Comparison of ENCODE assay signal across 21 cellular contexts in genomic region chr15:69498987-69499386, GRCh38.
"Had no signal": no experiment of that assay in that cellular context is flagged by ENCODE, and none has a peak within 500 bp of the region (broad histone marks: within the 10 kb centered on the region; RNA-seq: fewer than 3 reads in every experiment).

No MANE protein-coding gene starts in this region.

- H3K9me3 Mint-ChIP-seq: activated CD4-positive, alpha-beta memory T cell treated with anti-CD3 and anti-CD28 coated beads for 36 hours; activated CD4-positive, alpha-beta T cell treated with anti-CD3 and anti-CD28 coated beads, Interleukin-2, amount 10 ng/mL, durations not matched to agents 7 days and 5 days; activated T-helper 2 cell treated with anti-CD3 and anti-CD28 coated beads, Interferon-gamma antibody, Interleukin-2, Interleukin-4, amounts not matched to agents 10 μg/mL and 5 μg/mL and 100 μg/mL, durations not matched to agents 14 hours and 24 hours and 36 hours had no signal

- H3K27me3 Mint-ChIP-seq: activated CD4-positive, alpha-beta memory T cell treated with anti-CD3 and anti-CD28 coated beads for 36 hours; activated CD4-positive, alpha-beta T cell treated with anti-CD3 and anti-CD28 coated beads, Interleukin-2, amount 10 ng/mL, durations not matched to agents 7 days and 5 days had no signal

- H3K4me3 Mint-ChIP-seq: activated CD4-positive, alpha-beta memory T cell treated with anti-CD3 and anti-CD28 coated beads for 36 hours; activated CD4-positive, alpha-beta T cell treated with anti-CD3 and anti-CD28 coated beads, Interleukin-2, amount 10 ng/mL, durations not matched to agents 7 days and 5 days had no signal

- ATAC-seq: Right ventricle myocardium inferior had no signal

- H3K36me3 Mint-ChIP-seq: activated CD4-positive, alpha-beta memory T cell treated with anti-CD3 and anti-CD28 coated beads for 36 hours had no signal

- DNase-seq: activated CD4-positive, alpha-beta memory T cell treated with anti-CD3 and anti-CD28 coated beads for 36 hours; activated CD4-positive, alpha-beta T cell treated with anti-CD3 and anti-CD28 coated beads, Interleukin-2, amount 10 ng/mL, durations not matched to agents 7 days and 5 days; activated CD4-positive, CD25-positive, alpha-beta regulatory T cell; activated CD8-positive, alpha-beta memory T cell treated with anti-CD3 and anti-CD28 coated beads for 24 hours; activated gamma-delta T cell treated with Interleukin-2 at 50 U/mL for 16 hours; activated naive CD4-positive, alpha-beta T cell treated with anti-CD3 and anti-CD28 coated beads, Interleukin-2, amount 50 U/mL, for 16 hours; activated T-cell treated with anti-CD3 and anti-CD28 coated beads, Interleukin-2, amount 50 U/mL, for 48 hours; aorta; cerebellar nuclear complex; KBM-7; NCI-H1092; NCI-H1417; NCI-H1930; NCI-H2107; NCI-H2171 treated with DMSO at 0.1 percent for 48 hours; NCI-H226; NCI-H526 treated with DMSO at 0.1 percent for 48 hours; NCI-H82; SK-N-SH had no signal

- H3K9me3 ChIP-seq: SK-N-SH had no signal

- H3K27ac Mint-ChIP-seq: activated CD4-positive, alpha-beta memory T cell treated with anti-CD3 and anti-CD28 coated beads for 36 hours; activated CD4-positive, alpha-beta T cell treated with anti-CD3 and anti-CD28 coated beads, Interleukin-2, amount 10 ng/mL, durations not matched to agents 7 days and 5 days; activated T-helper 2 cell treated with anti-CD3 and anti-CD28 coated beads, Interferon-gamma antibody, Interleukin-2, Interleukin-4, amounts not matched to agents 10 μg/mL and 5 μg/mL and 100 μg/mL, durations not matched to agents 14 hours and 24 hours and 36 hours had no signal
